1 cellular context compared by ENCODE assay signal in genomic region chr1:234326493-234327366, GRCh38.
TF ChIP-seq lines count a peak whose summit lies in the region.

No MANE protein-coding gene starts in this region.

TF ChIP-seq in HepG2, 621 proteins besides CTCF, POLR2A, EP300 and RAD21 (continued from another document and continues in another):
- TF ChIP-seq ZBTB40 (IDR thresholded peaks at IDR 0.05): no peak
- TF ChIP-seq ZBTB40 (CRISPR knock-in tag; IDR thresholded peaks at IDR 0.05): no peak
- no peak for TF ChIP-seq GMEB2 (CRISPR knock-in tag; IDR thresholded peaks at IDR 0.05; ENCODE audit: low read depth)
- TF ChIP-seq FOXO4 (CRISPR knock-in tag; conservative IDR thresholded peaks at IDR 0.05): no peak
- TF ChIP-seq SMAD1 (CRISPR knock-in tag; IDR thresholded peaks at IDR 0.05; ENCODE audit: borderline replicate concordance, low read depth): no peak
- no peak for TF ChIP-seq ZNF609 (CRISPR knock-in tag; IDR thresholded peaks at IDR 0.05; ENCODE audit: borderline replicate concordance)
- no peak for TF ChIP-seq POLR2AphosphoS2 (IDR thresholded peaks at IDR 0.05; ENCODE audit: low read depth, low read length)
- no peak for TF ChIP-seq ZNF335 (CRISPR knock-in tag; IDR thresholded peaks at IDR 0.05)
- no peak for TF ChIP-seq ZNF652 (CRISPR knock-in tag; IDR thresholded peaks at IDR 0.05; ENCODE audit: borderline replicate concordance, low read depth)
- TF ChIP-seq DPF2 (CRISPR knock-in tag; IDR thresholded peaks at IDR 0.05; ENCODE audit: borderline replicate concordance, low read depth): no peak
- TF ChIP-seq SYNCRIP (IDR thresholded peaks at IDR 0.05; ENCODE audit: insufficient read depth, low read depth, low read length): no peak
- no peak for TF ChIP-seq HNRNPUL1 (IDR thresholded peaks at IDR 0.05; ENCODE audit: low read depth, low read length)
- TF ChIP-seq ATF7-NPFF (CRISPR knock-in tag; IDR thresholded peaks at IDR 0.05; ENCODE audit: low read depth): no peak
- no peak for TF ChIP-seq SRSF4 (IDR thresholded peaks at IDR 0.05; ENCODE audit: low read depth, low read length, poor library complexity, severe bottlenecking)
- TF ChIP-seq FOXO1 (CRISPR knock-in tag; IDR thresholded peaks at IDR 0.05): no peak
- 0 out of 2 replicates have a peak, but pooled peaks have one; percentile 11 for TF ChIP-seq ZSCAN29 (CRISPR knock-in tag; conservative IDR thresholded peaks at IDR 0.05)
- no peak for TF ChIP-seq MLXIP (CRISPR knock-in tag; IDR thresholded peaks at IDR 0.05; ENCODE audit: borderline replicate concordance)
- TF ChIP-seq ISL2 (CRISPR knock-in tag; IDR thresholded peaks at IDR 0.05): no peak
- no peak for TF ChIP-seq SP1 (IDR thresholded peaks at IDR 0.05)
- no peak for TF ChIP-seq SP1 (CRISPR knock-in tag; IDR thresholded peaks at IDR 0.05)
- TF ChIP-seq RORA (CRISPR knock-in tag; IDR thresholded peaks at IDR 0.05): no peak
- no peak for TF ChIP-seq KMT2B (CRISPR knock-in tag; IDR thresholded peaks at IDR 0.05)
- TF ChIP-seq CENPBD1 (CRISPR knock-in tag; IDR thresholded peaks at IDR 0.05; ENCODE audit: borderline replicate concordance, low read depth): no peak
- no peak for TF ChIP-seq SNAPC4 (CRISPR knock-in tag; IDR thresholded peaks at IDR 0.05)
- no peak for TF ChIP-seq IRX3 (CRISPR knock-in tag; IDR thresholded peaks at IDR 0.05; ENCODE audit: borderline replicate concordance, low read depth)
- no peak for TF ChIP-seq ZNF136 (CRISPR knock-in tag; IDR thresholded peaks at IDR 0.05; ENCODE audit: low read depth)
- no peak for TF ChIP-seq RFXAP (CRISPR knock-in tag; IDR thresholded peaks at IDR 0.05; ENCODE audit: borderline replicate concordance)
